ENCODE assay signal across 8 cellular contexts in the genomic region with DNA sequence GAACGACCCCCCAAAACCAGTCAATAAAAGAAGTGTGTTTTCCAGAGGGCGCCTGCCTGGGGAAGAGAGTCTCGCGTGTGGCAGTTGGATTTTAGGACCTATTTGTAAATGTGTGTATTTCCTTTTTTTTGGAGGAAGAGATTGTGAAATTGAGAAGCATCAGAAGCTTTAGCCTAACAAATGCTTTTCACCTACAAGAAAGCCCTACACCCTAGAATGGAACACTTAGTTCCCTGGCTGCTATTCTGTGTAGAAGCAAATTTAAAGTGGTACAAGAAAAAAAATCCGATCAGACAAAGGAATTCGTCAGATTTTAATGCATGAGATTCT. TPM values are rescaled to one million over a fixed set of nuclear protein-coding genes. Genes with fewer than 3 reads are reported as not detected.
A peak's percentile ranks its signal among the peaks of the same experiment; 100 is the strongest.
DNase-seq lines count a peak whose midpoint lies in the region; ATAC-seq and TF ChIP-seq lines count a peak whose summit lies in the region.

No MANE protein-coding gene starts in this region.

- intact Hi-C loops in heart left ventricle (cut with DNase I): loop anchor here in 8 of 10 donors (2.0 to 10.0 kb wide), 6 partner anchors 67 to 101 kb away; no protein-coding TSS in a partner anchor
- intact Hi-C loops in cardiac septum (cut with DNase I): loop anchor here (5.0 kb wide), 1 partner anchor 72 kb away; no protein-coding TSS in a partner anchor
- intact Hi-C loops in activated T-helper 1 cell treated with anti-CD3 and anti-CD28 coated beads, Interleukin-12 subunit alpha, Interleukin-12 subunit beta, Interleukin-2, Interleukin-4 antibody, amounts not matched to agents 30 ng/mL and 10 ng/mL and 1 ng/mL, durations not matched to agents 14 hours and 24 hours and 36 hours (cut with micrococcal nuclease): loop anchor here (2.0 to 5.0 kb wide), 7 partner anchors 13 to 772 kb away; a partner anchor contains a TSS
- intact Hi-C loops in testis (cut with DNase I; ENCODE audit: low total_unique reads): no loop called here
- intact Hi-C loops in posterior cingulate gyrus (cut with DNase I): loop anchor here (10.0 kb wide), 1 partner anchor 149 kb away; no protein-coding TSS in a partner anchor

- DNase-seq in heart left ventricle (no peak), cardiac septum (ENCODE audit: low spot score) (no peak), immature natural killer cell (no peak), testis (no peak), posterior cingulate gyrus (no peak), NCI-H82 treated with DMSO at 0.1 percent for 48 hours (lab: John Stamatoyannopoulos, UW; ENCODE audit: unreplicated experiment) (no peak)
- no peak for DNase-seq in activated T-helper 1 cell treated with anti-CD3 and anti-CD28 coated beads, Interleukin-12 subunit alpha, Interleukin-12 subunit beta, Interleukin-2, Interleukin-4 antibody, amounts not matched to agents 30 ng/mL and 10 ng/mL and 1 ng/mL, durations not matched to agents 14 hours and 24 hours and 36 hours (ENCODE audit: low spot score)

- H3K27me3 ChIP-seq in heart left ventricle (no peaks in the 10 kb centered on the region), testis (no peaks in the 10 kb centered on the region)

- H3K4me1 Mint-ChIP-seq in activated T-helper 1 cell treated with anti-CD3 and anti-CD28 coated beads, Interleukin-12 subunit alpha, Interleukin-12 subunit beta, Interleukin-2, Interleukin-4 antibody, amounts not matched to agents 30 ng/mL and 10 ng/mL and 1 ng/mL, durations not matched to agents 14 hours and 24 hours and 36 hours (ENCODE audit: low read depth): peaks cover 18% of the 10 kb centered on the region
- peaks cover 18 to 19% of the 10 kb centered on the region in 2 donors for H3K4me1 Mint-ChIP-seq in immature natural killer cell

- peak overlapping the region; percentile 85 for H3K4me3 Mint-ChIP-seq in activated T-helper 1 cell treated with anti-CD3 and anti-CD28 coated beads, Interleukin-12 subunit alpha, Interleukin-12 subunit beta, Interleukin-2, Interleukin-4 antibody, amounts not matched to agents 30 ng/mL and 10 ng/mL and 1 ng/mL, durations not matched to agents 14 hours and 24 hours and 36 hours
- H3K4me3 Mint-ChIP-seq in immature natural killer cell: peak overlapping the region; percentile 79 to 88 (median 81)

- H3K4me3 ChIP-seq in heart left ventricle: peak overlapping the region; percentile 73 to 99 (median 92)
- peak overlapping the region; percentile 86 to 97 for H3K4me3 ChIP-seq in testis

- WGBS in heart left ventricle, 4 donors: 5 to 7% (median 5%) methylated on average over 6 of the region's 6 CpGs
- WGBS in testis, 2 donors: 0 to 1% methylated on average over 6 of the region's 6 CpGs

- H3K9me3 Mint-ChIP-seq in activated T-helper 1 cell treated with anti-CD3 and anti-CD28 coated beads, Interleukin-12 subunit alpha, Interleukin-12 subunit beta, Interleukin-2, Interleukin-4 antibody, amounts not matched to agents 30 ng/mL and 10 ng/mL and 1 ng/mL, durations not matched to agents 14 hours and 24 hours and 36 hours: no peaks in the 10 kb centered on the region
- no peaks in the 10 kb centered on the region for H3K9me3 Mint-ChIP-seq in immature natural killer cell

- H3K4me1 ChIP-seq in heart left ventricle (peaks cover 5 to 28% (median 20%) of the 10 kb centered on the region in 12 donors), testis (peaks cover 18% of the 10 kb centered on the region)

- ATAC-seq in heart left ventricle (no peak), GM19452 (IDR thresholded peaks at IDR 0.05; ENCODE audit: unreplicated experiment) (no peak)

- peak overlapping the region; percentile 84 for H3K27ac Mint-ChIP-seq in activated T-helper 1 cell treated with anti-CD3 and anti-CD28 coated beads, Interleukin-12 subunit alpha, Interleukin-12 subunit beta, Interleukin-2, Interleukin-4 antibody, amounts not matched to agents 30 ng/mL and 10 ng/mL and 1 ng/mL, durations not matched to agents 14 hours and 24 hours and 36 hours
- peak overlapping the region; percentile 57 to 87 (median 74) for H3K27ac Mint-ChIP-seq in immature natural killer cell

- no peak for TF ChIP-seq POLR2A in heart left ventricle (IDR thresholded peaks at IDR 0.05)
- no peak for TF ChIP-seq POLR2A in testis (IDR thresholded peaks at IDR 0.05)

- H3K36me3 Mint-ChIP-seq in activated T-helper 1 cell treated with anti-CD3 and anti-CD28 coated beads, Interleukin-12 subunit alpha, Interleukin-12 subunit beta, Interleukin-2, Interleukin-4 antibody, amounts not matched to agents 30 ng/mL and 10 ng/mL and 1 ng/mL, durations not matched to agents 14 hours and 24 hours and 36 hours (ENCODE audit: low read depth): peaks cover 6% of the 10 kb centered on the region
- H3K36me3 Mint-ChIP-seq in immature natural killer cell: no peaks in the 10 kb centered on the region

- H3K27ac ChIP-seq in heart left ventricle (peak overlapping the region; percentile 96 to 99 (median 98)), testis (peak overlapping the region; percentile 93 to 100)

- H3K9me3 ChIP-seq in heart left ventricle (no peaks in the 10 kb centered on the region), testis (no peaks in the 10 kb centered on the region)

- no peak for TF ChIP-seq CTCF in heart left ventricle (IDR thresholded peaks at IDR 0.05)
- no peak for TF ChIP-seq CTCF in testis (IDR thresholded peaks at IDR 0.05)

- H3K36me3 ChIP-seq in heart left ventricle (peaks cover 0 to 4% (median 0%) of the 10 kb centered on the region in 9 donors), testis (ENCODE audit: low read depth, missing control alignments) (no peaks in the 10 kb centered on the region)

- no peaks in the 10 kb centered on the region for H3K27me3 Mint-ChIP-seq in activated T-helper 1 cell treated with anti-CD3 and anti-CD28 coated beads, Interleukin-12 subunit alpha, Interleukin-12 subunit beta, Interleukin-2, Interleukin-4 antibody, amounts not matched to agents 30 ng/mL and 10 ng/mL and 1 ng/mL, durations not matched to agents 14 hours and 24 hours and 36 hours (ENCODE audit: insufficient read depth)
- peaks cover 9 to 19% (median 15%) of the 10 kb centered on the region in 3 donors for H3K27me3 Mint-ChIP-seq in immature natural killer cell (ENCODE audit: low read depth in 3 of 3)

RNA-seq across cellular contexts. Expression of a gene that starts 1.4 kb away (rescaled TPM):
- 10 to 100 TPM in 6 of 9 donors, 1 to 10 TPM in 3; 8.5 to 20.9 (median 12.8) TPM for total RNA-seq in heart left ventricle
- polyA plus RNA-seq in heart left ventricle: 10 to 100 TPM in 1 of 2 donors, 1 to 10 TPM in 1; 2.7 to 11.1 TPM
- 12.5 TPM for total RNA-seq in cardiac septum
- 23.9 and 25.2 TPM in 2 replicates for total RNA-seq in activated T-helper 1 cell treated with anti-CD3 and anti-CD28 coated beads, Interleukin-12 subunit alpha, Interleukin-12 subunit beta, Interleukin-2, Interleukin-4 antibody, amounts not matched to agents 30 ng/mL and 10 ng/mL and 1 ng/mL, durations not matched to agents 14 hours and 24 hours and 36 hours
- under 1 TPM; 0.23 to 0.63 (median 0.24) TPM for polyA plus RNA-seq in immature natural killer cell
- 10 to 100 TPM; 33.9 to 37.8 TPM for total RNA-seq in testis
- 33.8 TPM for polyA plus RNA-seq in testis (ENCODE audit: insufficient read depth, low read depth, low replicate concordance)
